8 cellular contexts compared by ENCODE assay signal in the genomic region with DNA sequence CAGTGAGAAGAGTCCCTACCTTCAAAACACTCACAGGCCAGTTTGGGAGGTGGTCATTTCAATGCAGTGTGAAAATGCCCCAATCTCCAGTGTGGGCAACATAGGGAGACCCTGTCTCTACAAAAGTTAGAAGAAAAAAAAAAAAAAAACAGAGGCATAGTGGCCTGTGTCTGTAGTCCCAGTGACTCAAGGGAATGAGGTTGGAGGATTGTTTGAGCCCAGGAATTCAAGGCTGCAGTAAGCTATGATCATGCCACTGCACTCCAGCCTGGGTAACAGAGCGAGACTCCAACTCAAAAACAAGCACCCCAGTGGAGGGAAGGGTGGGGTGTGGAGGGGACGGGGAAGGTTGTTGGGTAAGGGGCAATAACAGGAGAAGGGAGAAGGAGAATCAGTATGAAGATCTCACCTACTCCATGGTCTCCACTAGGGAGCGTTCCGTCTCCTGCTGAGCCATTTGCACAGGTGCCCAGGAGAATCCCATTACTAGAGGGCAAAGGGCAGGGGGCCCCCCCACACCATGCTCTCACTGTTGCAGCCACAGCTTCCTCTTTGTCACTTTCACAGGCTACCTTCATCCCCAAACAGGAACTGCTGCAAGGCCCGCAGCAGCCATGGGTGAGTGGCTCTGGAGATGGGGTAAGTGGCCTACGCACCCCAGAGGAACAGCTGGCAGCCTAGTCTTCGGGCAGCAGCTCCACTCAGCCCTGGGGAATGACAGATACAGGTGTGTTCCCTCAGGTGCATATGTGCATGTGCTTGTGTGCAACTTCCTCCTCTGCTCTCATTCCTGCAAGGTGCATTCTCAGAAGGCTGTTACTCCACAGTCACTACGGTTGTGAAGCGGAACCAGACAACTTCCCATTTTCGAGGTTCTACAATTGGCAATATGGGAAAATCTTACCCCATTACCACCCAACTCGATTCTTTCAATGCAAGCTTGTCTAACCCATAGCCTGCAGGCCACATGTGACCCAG.
DNase-seq lines count a peak whose midpoint lies in the region; ATAC-seq and TF ChIP-seq lines count a peak whose summit lies in the region.

No MANE protein-coding gene starts in this region.

- peaks cover 34% of the 10 kb centered on the region for H3K4me1 Mint-ChIP-seq in activated CD4-positive, alpha-beta T cell treated with anti-CD3 and anti-CD28 coated beads for 36 hours

- no peak overlapping the region for H3K27ac Mint-ChIP-seq in activated CD4-positive, alpha-beta T cell treated with anti-CD3 and anti-CD28 coated beads for 36 hours

- no peak for TF ChIP-seq CTCF in foreskin keratinocyte (conservative IDR thresholded peaks at IDR 0.05)

- ATAC-seq in GM21381 (IDR thresholded peaks at IDR 0.05; ENCODE audit: unreplicated experiment) (peak; percentile 94), HG03565 (IDR thresholded peaks at IDR 0.05; ENCODE audit: unreplicated experiment) (peak; percentile 94), foreskin keratinocyte (no peak)
- peak; percentile 46 for ATAC-seq in activated CD4-positive, alpha-beta T cell treated with anti-CD3 and anti-CD28 coated beads for 36 hours
- ATAC-seq in stimulated activated naive CD8-positive, alpha-beta T cell treated with anti-CD3 and anti-CD28 coated beads, Interleukin-15, Interleukin-2, amounts not matched to agents 100 U/mL and 50 U/mL, for 24 hours: peak; percentile 56

- no peak overlapping the region for H3K4me3 Mint-ChIP-seq in activated CD4-positive, alpha-beta T cell treated with anti-CD3 and anti-CD28 coated beads for 36 hours

- H3K36me3 Mint-ChIP-seq in activated CD4-positive, alpha-beta T cell treated with anti-CD3 and anti-CD28 coated beads for 36 hours (ENCODE audit: low read depth): no peaks in the 10 kb centered on the region

- CTCF ChIA-PET in activated CD4-positive, alpha-beta T cell treated with anti-CD3 and anti-CD28 coated beads for 36 hours (lab: Charles Lee): interaction anchor here (0.9 to 1.8 kb wide), 6 partner anchors 9 to 112 kb away, joined by 3 to 11 read pairs (median 4); no protein-coding TSS in a partner anchor

- H3K27me3 ChIP-seq in foreskin keratinocyte: no peaks in the 10 kb centered on the region

- peak overlapping the region; percentile 70 for H3K27ac ChIP-seq in foreskin keratinocyte

- no peaks in the 10 kb centered on the region for H3K27me3 Mint-ChIP-seq in activated CD4-positive, alpha-beta T cell treated with anti-CD3 and anti-CD28 coated beads for 36 hours

- DNase-seq in EL (peak; percentile 36), foreskin keratinocyte (no peak), SHP77 (lab: John Stamatoyannopoulos, UW) (no peak), NCI-H82 treated with DMSO at 0.1 percent for 48 hours (lab: John Stamatoyannopoulos, UW; ENCODE audit: unreplicated experiment) (no peak)
- DNase-seq in activated CD4-positive, alpha-beta T cell treated with anti-CD3 and anti-CD28 coated beads for 36 hours: peak; percentile 62
- DNase-seq in stimulated activated naive CD8-positive, alpha-beta T cell treated with anti-CD3 and anti-CD28 coated beads, Interleukin-15, Interleukin-2, amounts not matched to agents 100 U/mL and 50 U/mL, for 24 hours: peak; percentile 61

- peaks cover 7% of the 10 kb centered on the region for H3K4me1 ChIP-seq in foreskin keratinocyte

- H3K9me3 Mint-ChIP-seq in activated CD4-positive, alpha-beta T cell treated with anti-CD3 and anti-CD28 coated beads for 36 hours (ENCODE audit: low read depth): no peaks in the 10 kb centered on the region

- POLR2A ChIA-PET in activated CD4-positive, alpha-beta T cell treated with anti-CD3 and anti-CD28 coated beads for 36 hours (lab: Charles Lee): interaction anchor here (0.5 to 0.7 kb wide), 3 partner anchors 63 to 1684 kb away, joined by 3 to 9 read pairs (median 4); no protein-coding TSS in a partner anchor

- intact Hi-C loops in activated CD4-positive, alpha-beta T cell treated with anti-CD3 and anti-CD28 coated beads for 36 hours (cut with DNase I, micrococcal nuclease): loop anchor here in 1 of 2 experiments (5.0 kb wide), 2 partner anchors 42 to 87 kb away; partner anchors contain the start of gene LYST

Comparison
In these comparisons a context has a peak if more than half of its experiments do, and no peak if none do; other contexts are left out.
1. DNase-seq: peak in EL (single experiment), activated CD4-positive, alpha-beta T cell treated with anti-CD3 and anti-CD28 coated beads for 36 hours (single experiment) and stimulated activated naive CD8-positive, alpha-beta T cell treated with anti-CD3 and anti-CD28 coated beads, Interleukin-15, Interleukin-2, amounts not matched to agents 100 U/mL and 50 U/mL, for 24 hours (single experiment); none in foreskin keratinocyte (0 of 2), SHP77 (0 of 2) and NCI-H82 treated with DMSO at 0.1 percent for 48 hours (single experiment).